8 cellular contexts compared by ENCODE assay signal in genomic region chr1:145961425-145962156, GRCh38. TPM values are rescaled to one million over a fixed set of nuclear protein-coding genes. Genes with fewer than 3 reads are reported as not detected.
DNase-seq lines count a peak whose midpoint lies in the region; ATAC-seq and TF ChIP-seq lines count a peak whose summit lies in the region.

No MANE protein-coding gene starts in this region.

- peak; percentile 23 for DNase-seq in NCI-H2171 (lab: John Stamatoyannopoulos, UW)
- DNase-seq in NCI-H2171 treated with DMSO at 0.1 percent for 48 hours (lab: John Stamatoyannopoulos, UW): no peak
- DNase-seq in kidney epithelial cell (ENCODE audit: low read depth): no peak
- peak; percentile 68 to 77 for DNase-seq in stimulated activated CD4-positive, alpha-beta T cell treated with anti-CD3 and anti-CD28 coated beads, Interleukin-2, amount 100 ng/mL, for 24 hours
- no peak for DNase-seq in KBM-7

- ATAC-seq in SK-N-SH treated with all-trans-retinoic acid at 6 μM for 48 hours: peak; percentile 2; the same call in 1 of the 3 replicates
- no peak for ATAC-seq in GM21723 (IDR thresholded peaks at IDR 0.05; ENCODE audit: unreplicated experiment)

- H3K27me3 Mint-ChIP-seq in brain: peaks cover 17% of the 10 kb centered on the region

- in situ Hi-C loops in KBM-7 (cut with MboI; ENCODE audit: low pct_unique_long_range_greater_than_20kb, low sequenced_read_pairs): no loop called here

- no peaks in the 10 kb centered on the region for H3K36me3 ChIP-seq in kidney epithelial cell (ENCODE audit: control insufficient read depth, insufficient read depth, low read length)

- H3K36me3 Mint-ChIP-seq in brain: no peaks in the 10 kb centered on the region

- peaks cover 0 to 2% (median 0%) of the 10 kb centered on the region in 5 experiments for H3K9me3 Mint-ChIP-seq in brain

- H3K4me3 Mint-ChIP-seq in brain: peak overlapping the region; percentile 83 to 97 (median 88)

- no peaks in the 10 kb centered on the region for H3K27me3 ChIP-seq in kidney epithelial cell (ENCODE audit: control insufficient read depth, insufficient read depth, low read length)

- peaks cover 82% of the 10 kb centered on the region for H3K4me1 Mint-ChIP-seq in brain

- peak overlapping the region; percentile 45 to 99 (median 82) for H3K27ac Mint-ChIP-seq in brain

- H3K4me3 ChIP-seq in kidney epithelial cell (ENCODE audit: low read depth, low read length): peak overlapping the region; percentile 56

- TF ChIP-seq CTCF in brain (conservative IDR thresholded peaks at IDR 0.05): no peak
- no peak for TF ChIP-seq CTCF in kidney epithelial cell (IDR thresholded peaks at IDR 0.05; ENCODE audit: insufficient read depth, low read length, poor library complexity, severe bottlenecking)

TF ChIP-seq in SK-N-SH treated with all-trans-retinoic acid at 6 μM for 48 hours, 23 proteins besides CTCF, POLR2A, EP300 and RAD21:
- TF ChIP-seq ZC3H10 (CRISPR knock-in tag; IDR thresholded peaks at IDR 0.05) (no peak), CSDC2 (CRISPR knock-in tag; IDR thresholded peaks at IDR 0.05) (no peak), ZNF565 (CRISPR knock-in tag; conservative IDR thresholded peaks at IDR 0.05; ENCODE audit: low read depth) (no peak), OSR1 (CRISPR knock-in tag; IDR thresholded peaks at IDR 0.05) (no peak), BACH2 (CRISPR knock-in tag; IDR thresholded peaks at IDR 0.05; ENCODE audit: borderline replicate concordance) (no peak), ISL1 (CRISPR knock-in tag; IDR thresholded peaks at IDR 0.05) (no peak), TCF4 (CRISPR knock-in tag; IDR thresholded peaks at IDR 0.05; ENCODE audit: borderline replicate concordance) (no peak), RARB (CRISPR knock-in tag; IDR thresholded peaks at IDR 0.05) (no peak), ESRRG (CRISPR knock-in tag; IDR thresholded peaks at IDR 0.05) (no peak)
- TF ChIP-seq, protein P1, sequence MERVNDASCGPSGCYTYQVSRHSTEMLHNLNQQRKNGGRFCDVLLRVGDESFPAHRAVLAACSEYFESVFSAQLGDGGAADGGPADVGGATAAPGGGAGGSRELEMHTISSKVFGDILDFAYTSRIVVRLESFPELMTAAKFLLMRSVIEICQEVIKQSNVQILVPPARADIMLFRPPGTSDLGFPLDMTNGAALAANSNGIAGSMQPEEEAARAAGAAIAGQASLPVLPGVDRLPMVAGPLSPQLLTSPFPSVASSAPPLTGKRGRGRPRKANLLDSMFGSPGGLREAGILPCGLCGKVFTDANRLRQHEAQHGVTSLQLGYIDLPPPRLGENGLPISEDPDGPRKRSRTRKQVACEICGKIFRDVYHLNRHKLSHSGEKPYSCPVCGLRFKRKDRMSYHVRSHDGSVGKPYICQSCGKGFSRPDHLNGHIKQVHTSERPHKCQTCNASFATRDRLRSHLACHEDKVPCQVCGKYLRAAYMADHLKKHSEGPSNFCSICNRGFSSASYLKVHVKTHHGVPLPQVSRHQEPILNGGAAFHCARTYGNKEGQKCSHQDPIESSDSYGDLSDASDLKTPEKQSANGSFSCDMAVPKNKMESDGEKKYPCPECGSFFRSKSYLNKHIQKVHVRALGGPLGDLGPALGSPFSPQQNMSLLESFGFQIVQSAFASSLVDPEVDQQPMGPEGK (CRISPR knock-in tag; IDR thresholded peaks at IDR 0.05; ENCODE audit: borderline replicate concordance): no peak
- TF ChIP-seq, protein P2, sequence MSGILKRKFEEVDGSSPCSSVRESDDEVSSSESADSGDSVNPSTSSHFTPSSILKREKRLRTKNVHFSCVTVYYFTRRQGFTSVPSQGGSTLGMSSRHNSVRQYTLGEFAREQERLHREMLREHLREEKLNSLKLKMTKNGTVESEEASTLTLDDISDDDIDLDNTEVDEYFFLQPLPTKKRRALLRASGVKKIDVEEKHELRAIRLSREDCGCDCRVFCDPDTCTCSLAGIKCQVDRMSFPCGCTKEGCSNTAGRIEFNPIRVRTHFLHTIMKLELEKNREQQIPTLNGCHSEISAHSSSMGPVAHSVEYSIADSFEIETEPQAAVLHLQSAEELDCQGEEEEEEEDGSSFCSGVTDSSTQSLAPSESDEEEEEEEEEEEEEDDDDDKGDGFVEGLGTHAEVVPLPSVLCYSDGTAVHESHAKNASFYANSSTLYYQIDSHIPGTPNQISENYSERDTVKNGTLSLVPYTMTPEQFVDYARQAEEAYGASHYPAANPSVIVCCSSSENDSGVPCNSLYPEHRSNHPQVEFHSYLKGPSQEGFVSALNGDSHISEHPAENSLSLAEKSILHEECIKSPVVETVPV (CRISPR knock-in tag; IDR thresholded peaks at IDR 0.05): no peak

RNA-seq across cellular contexts. Expression of gene ANKRD34A, which starts 2.8 kb away (rescaled TPM):
- 7.3 TPM for polyA plus RNA-seq in brain (ENCODE audit: insufficient read depth, low read depth, low replicate concordance)
- 0.46 TPM in 1 of 2 replicates, not detected in the other for total RNA-seq in kidney epithelial cell

RNA-seq across cellular contexts. Expression of gene POLR3GL, which starts 2.9 kb away (rescaled TPM):
- polyA plus RNA-seq in brain (ENCODE audit: insufficient read depth, low read depth, low replicate concordance): 47.1 TPM
- total RNA-seq in kidney epithelial cell: 12.2 and 14.3 TPM in 2 replicates

RNA-seq across cellular contexts. Expression of gene LIX1L, which starts 3.8 kb away (rescaled TPM):
- 23.2 TPM for polyA plus RNA-seq in brain (ENCODE audit: insufficient read depth, low read depth, low replicate concordance)
- 23.2 and 28.0 TPM in 2 replicates for total RNA-seq in kidney epithelial cell

RNA-seq across cellular contexts. Expression of gene RBM8A, which starts 34.3 kb away (rescaled TPM):
- 159 TPM for polyA plus RNA-seq in brain (ENCODE audit: insufficient read depth, low read depth, low replicate concordance)
- 159 and 173 TPM in 2 replicates for total RNA-seq in kidney epithelial cell

RNA-seq across cellular contexts. Expression of gene TXNIP, which starts 34.8 kb away (rescaled TPM):
- 115 TPM for polyA plus RNA-seq in brain (ENCODE audit: insufficient read depth, low read depth, low replicate concordance)
- total RNA-seq in kidney epithelial cell: 14.7 and 19.0 TPM in 2 replicates

Comparison
In these comparisons a context has a peak if more than half of its experiments do, and no peak if none do; other contexts are left out.
1. DNase-seq: peak in NCI-H2171 (single experiment) and stimulated activated CD4-positive, alpha-beta T cell treated with anti-CD3 and anti-CD28 coated beads, Interleukin-2, amount 100 ng/mL, for 24 hours (2 of 2); none in NCI-H2171 treated with DMSO at 0.1 percent for 48 hours (single experiment), kidney epithelial cell (single experiment) and KBM-7 (single experiment).